ENCODE assay signal across 8 cellular contexts in the genomic region with DNA sequence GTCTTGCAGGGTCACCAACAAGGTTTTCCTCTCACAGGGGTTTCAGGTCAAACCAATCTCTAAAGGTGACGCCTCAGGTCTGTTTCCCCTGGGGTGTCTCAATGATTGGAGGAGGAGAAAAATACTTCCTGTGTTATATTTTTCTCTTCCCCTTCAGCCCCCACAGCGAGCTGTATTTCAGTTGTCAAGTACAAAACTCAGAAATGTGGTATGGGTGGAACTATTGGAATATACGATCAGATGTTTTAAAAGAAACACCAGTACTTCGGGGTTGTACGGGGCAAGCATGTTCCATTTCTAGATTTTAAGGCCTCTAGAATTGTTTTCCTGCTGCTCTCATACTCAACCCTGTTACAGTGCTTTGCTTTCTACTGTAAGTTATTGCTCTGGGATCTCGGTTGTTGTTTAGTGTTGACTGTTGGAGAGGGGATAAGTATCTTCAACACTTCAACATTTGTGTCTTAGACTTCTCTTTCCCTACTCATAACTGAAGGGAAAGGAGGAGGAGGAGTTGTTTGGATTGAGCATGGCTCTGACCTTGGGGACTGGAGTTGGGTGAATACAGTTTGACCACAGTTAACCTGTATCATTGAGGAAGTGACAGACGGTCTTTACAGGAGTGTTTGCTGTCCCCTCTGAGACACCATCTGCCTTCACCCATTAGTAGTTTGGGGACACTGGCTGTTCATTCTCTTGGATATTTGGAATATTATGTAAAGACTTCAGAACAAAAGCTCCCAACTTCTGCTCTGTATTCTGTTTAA.
DNase-seq lines count a peak whose midpoint lies in the region; ATAC-seq and TF ChIP-seq lines count a peak whose summit lies in the region.

No MANE protein-coding gene starts in this region.

- H3K9me3 Mint-ChIP-seq in activated naive CD4-positive, alpha-beta T cell treated with anti-CD3 and anti-CD28 coated beads, Interleukin-2, amount 50 U/mL, for 24 hours, result no peaks in the 10 kb centered on the region
- H3K9me3 Mint-ChIP-seq in nephron, result no peaks in the 10 kb centered on the region

- H3K4me3 ChIP-seq in coronary artery, result peak overlapping the region; percentile 98

- no peak for TF ChIP-seq CTCF in coronary artery (IDR thresholded peaks at IDR 0.05)
- TF ChIP-seq CTCF in nephron (IDR thresholded peaks at IDR 0.05; ENCODE audit: unreplicated experiment in 3 of 3), result no peak

- no peaks in the 10 kb centered on the region for H3K27me3 Mint-ChIP-seq in activated naive CD4-positive, alpha-beta T cell treated with anti-CD3 and anti-CD28 coated beads, Interleukin-2, amount 50 U/mL, for 24 hours
- H3K27me3 Mint-ChIP-seq in nephron (ENCODE audit: low read depth), result peaks cover 21% of the 10 kb centered on the region

- peak overlapping the region; percentile 98 to 100 for H3K27ac ChIP-seq in coronary artery

- peak overlapping the region; percentile 89 for H3K27ac Mint-ChIP-seq in activated naive CD4-positive, alpha-beta T cell treated with anti-CD3 and anti-CD28 coated beads, Interleukin-2, amount 50 U/mL, for 24 hours
- H3K27ac Mint-ChIP-seq in nephron, result peak overlapping the region; percentile 79 to 98 (median 86)

- H3K4me3 Mint-ChIP-seq in activated naive CD4-positive, alpha-beta T cell treated with anti-CD3 and anti-CD28 coated beads, Interleukin-2, amount 50 U/mL, for 24 hours, result peak overlapping the region; percentile 97
- peak overlapping the region; percentile 91 to 99 (median 99) for H3K4me3 Mint-ChIP-seq in nephron

- DNase-seq in activated naive CD4-positive, alpha-beta T cell treated with anti-CD3 and anti-CD28 coated beads, Interleukin-2, amount 50 U/mL, for 16 hours, result no peak
- peak; percentile 64 to 79 for DNase-seq in NCI-H524 (lab: John Stamatoyannopoulos, UW)
- no peak for DNase-seq in coronary artery (ENCODE audit: low spot score)
- no peak for DNase-seq in NCI-H526 (lab: John Stamatoyannopoulos, UW)

- H3K4me1 Mint-ChIP-seq in activated naive CD4-positive, alpha-beta T cell treated with anti-CD3 and anti-CD28 coated beads, Interleukin-2, amount 50 U/mL, for 24 hours, result peaks cover 56% of the 10 kb centered on the region
- H3K4me1 Mint-ChIP-seq in nephron, result peaks cover 55% of the 10 kb centered on the region

- ATAC-seq in HG03442 (IDR thresholded peaks at IDR 0.05; ENCODE audit: unreplicated experiment) (no peak), GM21367 (IDR thresholded peaks at IDR 0.05; ENCODE audit: unreplicated experiment) (no peak)

- H3K36me3 Mint-ChIP-seq in activated naive CD4-positive, alpha-beta T cell treated with anti-CD3 and anti-CD28 coated beads, Interleukin-2, amount 50 U/mL, for 24 hours, result no peaks in the 10 kb centered on the region
- no peaks in the 10 kb centered on the region for H3K36me3 Mint-ChIP-seq in nephron (ENCODE audit: low read depth)

Comparison
In these comparisons a context has a peak if more than half of its experiments do, and no peak if none do; other contexts are left out.
1. DNase-seq: peak in NCI-H524 (2 of 2); none in activated naive CD4-positive, alpha-beta T cell treated with anti-CD3 and anti-CD28 coated beads, Interleukin-2, amount 50 U/mL, for 16 hours (single experiment), coronary artery (single experiment) and NCI-H526 (0 of 2).